16 cellular contexts compared by ENCODE assay signal in genomic region chr3:12809001-12809400, GRCh38. TPM values are rescaled to one million over a fixed set of nuclear protein-coding genes. Genes with fewer than 3 reads are reported as not detected.
A peak's percentile ranks its signal among the peaks of the same experiment; 100 is the strongest.
DNase-seq lines count a peak whose midpoint lies in the region; ATAC-seq and TF ChIP-seq lines count a peak whose summit lies in the region.
"Had no signal": no experiment of that assay in that cellular context is flagged by ENCODE, and none has a peak within 500 bp of the region (broad histone marks: within the 10 kb centered on the region; RNA-seq: fewer than 3 reads in every experiment).

No MANE protein-coding gene starts in this region.

- H3K36me3 Mint-ChIP-seq in activated T-helper 1 cell treated with anti-CD3 and anti-CD28 coated beads, Interleukin-12 subunit alpha, Interleukin-12 subunit beta, Interleukin-2, Interleukin-4 antibody, amounts not matched to agents 30 ng/mL and 10 ng/mL and 1 ng/mL, durations not matched to agents 14 hours and 24 hours and 36 hours (ENCODE audit: low read depth), result no peaks in the 10 kb centered on the region
- peaks cover 0 to 9% (median 4%) of the 10 kb centered on the region in 5 donors for H3K36me3 Mint-ChIP-seq in naive thymus-derived CD4-positive, alpha-beta T cell

- H3K4me3 Mint-ChIP-seq in activated T-helper 1 cell treated with anti-CD3 and anti-CD28 coated beads, Interleukin-12 subunit alpha, Interleukin-12 subunit beta, Interleukin-2, Interleukin-4 antibody, amounts not matched to agents 30 ng/mL and 10 ng/mL and 1 ng/mL, durations not matched to agents 14 hours and 24 hours and 36 hours, result peak overlapping the region; percentile 37
- H3K4me3 Mint-ChIP-seq in naive thymus-derived CD4-positive, alpha-beta T cell, result peak overlapping the region; percentile 63 to 82 (median 77)

- CTCF ChIA-PET in naive thymus-derived CD4-positive, alpha-beta T cell (lab: Charles Lee), result interaction anchor here (1.0 to 2.9 kb wide), 3 partner anchors 32 to 102 kb away, joined by 3 to 16 read pairs (median 7); partner anchors contain the start of gene RPL32

- POLR2A ChIA-PET in naive thymus-derived CD4-positive, alpha-beta T cell (lab: Charles Lee), result interaction anchor here (1.0 to 2.3 kb wide), 3 partner anchors 9 to 32 kb away, joined by 3 to 30 read pairs (median 15); partner anchors contain the start of genes CAND2 and RPL32

- H3K36me3 ChIP-seq in left ventricle myocardium inferior, result peaks cover 58% of the 10 kb centered on the region
- no peaks in the 10 kb centered on the region for H3K36me3 ChIP-seq in naive thymus-derived CD4-positive, alpha-beta T cell (ENCODE audit: control insufficient read depth in 2 of 3, insufficient read depth in 3 of 3, low read length in 3 of 3)
- peaks cover 27% of the 10 kb centered on the region for H3K36me3 ChIP-seq in thoracic aorta

- TF ChIP-seq CTCF in left ventricle myocardium inferior (IDR thresholded peaks at IDR 0.05; ENCODE audit: borderline replicate concordance), result no peak
- no peak for TF ChIP-seq CTCF in thoracic aorta (IDR thresholded peaks at IDR 0.05)

- ATAC-seq in Right ventricle myocardium inferior (no peak), thoracic aorta (ENCODE audit: insufficient number of reproducible peaks, low FRiP score, low read depth) (no peak)
- no peak for ATAC-seq in naive thymus-derived CD4-positive, alpha-beta T cell

- H3K27me3 ChIP-seq in left ventricle myocardium inferior (ENCODE audit: low read depth) (no peaks in the 10 kb centered on the region), thoracic aorta (replicated peaks; ENCODE audit: insufficient read depth) (no peaks in the 10 kb centered on the region)
- no peaks in the 10 kb centered on the region for H3K27me3 ChIP-seq in naive thymus-derived CD4-positive, alpha-beta T cell (ENCODE audit: control insufficient read depth in 2 of 2, insufficient read depth in 2 of 2, low read length in 2 of 2)
- H3K27me3 ChIP-seq: dorsolateral prefrontal cortex had no signal

- peaks cover 5% of the 10 kb centered on the region for H3K4me1 Mint-ChIP-seq in activated T-helper 1 cell treated with anti-CD3 and anti-CD28 coated beads, Interleukin-12 subunit alpha, Interleukin-12 subunit beta, Interleukin-2, Interleukin-4 antibody, amounts not matched to agents 30 ng/mL and 10 ng/mL and 1 ng/mL, durations not matched to agents 14 hours and 24 hours and 36 hours (ENCODE audit: low read depth)
- peaks cover 4 to 16% (median 12%) of the 10 kb centered on the region in 7 donors for H3K4me1 Mint-ChIP-seq in naive thymus-derived CD4-positive, alpha-beta T cell

- peak overlapping the region; percentile 79 for H3K27ac ChIP-seq in left ventricle myocardium inferior (replicated peaks)
- no peak overlapping the region for H3K27ac ChIP-seq in naive thymus-derived CD4-positive, alpha-beta T cell (ENCODE audit: low read depth, low read length)
- peak overlapping the region; percentile 41 to 68 for H3K27ac ChIP-seq in thoracic aorta

- H3K4me1 ChIP-seq in left ventricle myocardium inferior, result peaks cover 51% of the 10 kb centered on the region
- H3K4me1 ChIP-seq in naive thymus-derived CD4-positive, alpha-beta T cell (ENCODE audit: control insufficient read depth in 2 of 2, insufficient read depth in 2 of 2, low read length in 2 of 2), result peaks cover 3 to 7% of the 10 kb centered on the region in 2 donors
- H3K4me1 ChIP-seq in thoracic aorta (ENCODE audit: control insufficient read depth in 1 of 2, low read depth in 2 of 2), result peaks cover 0 to 16% of the 10 kb centered on the region in 2 donors

- DNase-seq in left ventricle myocardium inferior (no peak), Right ventricle myocardium inferior (ENCODE audit: missing footprints) (no peak), thoracic aorta (ENCODE audit: low spot score) (no peak), NCI-H82 treated with DMSO at 0.1 percent for 48 hours (lab: John Stamatoyannopoulos, UW; ENCODE audit: unreplicated experiment) (no peak), iPS-NIHi7 (ENCODE audit: extremely low spot score) (no peak), NCI-H2196 (lab: John Stamatoyannopoulos, UW; ENCODE audit: unreplicated experiment) (no peak)
- no peak for DNase-seq in activated T-helper 1 cell treated with anti-CD3 and anti-CD28 coated beads, Interleukin-12 subunit alpha, Interleukin-12 subunit beta, Interleukin-2, Interleukin-4 antibody, amounts not matched to agents 30 ng/mL and 10 ng/mL and 1 ng/mL, durations not matched to agents 14 hours and 24 hours and 36 hours (ENCODE audit: low spot score)
- DNase-seq in naive thymus-derived CD4-positive, alpha-beta T cell, result no peak
- DNase-seq: activated gamma-delta T cell treated with Interleukin-2 at 50 U/mL for 16 hours; dorsolateral prefrontal cortex; head of caudate nucleus; KBM-7; mesenchymal stem cell; NCI-H1092 treated with DMSO at 0.1 percent for 48 hours; stimulated activated CD4-positive, alpha-beta T cell treated with anti-CD3 and anti-CD28 coated beads, Interleukin-12 subunit alpha, Interleukin-12 subunit beta, amount 100 ng/mL, for 4 hours; T1000 had no signal

- no peaks in the 10 kb centered on the region for H3K9me3 Mint-ChIP-seq in activated T-helper 1 cell treated with anti-CD3 and anti-CD28 coated beads, Interleukin-12 subunit alpha, Interleukin-12 subunit beta, Interleukin-2, Interleukin-4 antibody, amounts not matched to agents 30 ng/mL and 10 ng/mL and 1 ng/mL, durations not matched to agents 14 hours and 24 hours and 36 hours
- no peaks in the 10 kb centered on the region for H3K9me3 Mint-ChIP-seq in naive thymus-derived CD4-positive, alpha-beta T cell

- no peak overlapping the region for H3K27ac Mint-ChIP-seq in activated T-helper 1 cell treated with anti-CD3 and anti-CD28 coated beads, Interleukin-12 subunit alpha, Interleukin-12 subunit beta, Interleukin-2, Interleukin-4 antibody, amounts not matched to agents 30 ng/mL and 10 ng/mL and 1 ng/mL, durations not matched to agents 14 hours and 24 hours and 36 hours
- peak overlapping the region in 7 of 9 donors; percentile 23 to 92 (median 59) for H3K27ac Mint-ChIP-seq in naive thymus-derived CD4-positive, alpha-beta T cell

- peaks cover 6% of the 10 kb centered on the region for H3K27me3 Mint-ChIP-seq in activated T-helper 1 cell treated with anti-CD3 and anti-CD28 coated beads, Interleukin-12 subunit alpha, Interleukin-12 subunit beta, Interleukin-2, Interleukin-4 antibody, amounts not matched to agents 30 ng/mL and 10 ng/mL and 1 ng/mL, durations not matched to agents 14 hours and 24 hours and 36 hours (ENCODE audit: insufficient read depth)
- peaks cover 0 to 11% (median 0%) of the 10 kb centered on the region in 5 donors for H3K27me3 Mint-ChIP-seq in naive thymus-derived CD4-positive, alpha-beta T cell

- intact Hi-C loops in left ventricle myocardium inferior (cut with micrococcal nuclease), result no loop called here
- intact Hi-C loops in Right ventricle myocardium inferior (cut with DNase I), result loop anchor here (5.0 kb wide), 1 partner anchor 102 kb away; no protein-coding TSS in a partner anchor
- intact Hi-C loops in activated T-helper 1 cell treated with anti-CD3 and anti-CD28 coated beads, Interleukin-12 subunit alpha, Interleukin-12 subunit beta, Interleukin-2, Interleukin-4 antibody, amounts not matched to agents 30 ng/mL and 10 ng/mL and 1 ng/mL, durations not matched to agents 14 hours and 24 hours and 36 hours (cut with micrococcal nuclease), result no loop called here
- intact Hi-C loops in naive thymus-derived CD4-positive, alpha-beta T cell (cut with micrococcal nuclease), result no loop called here

- no peak overlapping the region for H3K4me3 ChIP-seq in left ventricle myocardium inferior
- no peak overlapping the region for H3K4me3 ChIP-seq in naive thymus-derived CD4-positive, alpha-beta T cell (ENCODE audit: low read length)
- no peak overlapping the region for H3K4me3 ChIP-seq in thoracic aorta

- no peaks in the 10 kb centered on the region for H3K9me3 ChIP-seq in left ventricle myocardium inferior (replicated peaks)
- no peaks in the 10 kb centered on the region for H3K9me3 ChIP-seq in naive thymus-derived CD4-positive, alpha-beta T cell (ENCODE audit: control insufficient read depth in 2 of 3, low read length in 3 of 3)
- no peaks in the 10 kb centered on the region for H3K9me3 ChIP-seq in thoracic aorta

RNA-seq across cellular contexts. Expression of gene CAND2, which starts 12.5 kb away (rescaled TPM):
- total RNA-seq in left ventricle myocardium inferior (76.2 TPM), Right ventricle myocardium inferior (56.7 TPM), thoracic aorta (10 to 100 TPM; 25.9 to 44.6 TPM)
- total RNA-seq in activated T-helper 1 cell treated with anti-CD3 and anti-CD28 coated beads, Interleukin-12 subunit alpha, Interleukin-12 subunit beta, Interleukin-2, Interleukin-4 antibody, amounts not matched to agents 30 ng/mL and 10 ng/mL and 1 ng/mL, durations not matched to agents 14 hours and 24 hours and 36 hours, result 0.29 TPM in 2 replicates
- 1 to 10 TPM in 4 of 5 experiments, under 1 TPM in 1; 0.15 to 8.2 (median 4.3) TPM for total RNA-seq in naive thymus-derived CD4-positive, alpha-beta T cell
- 1 to 10 TPM; 3.4 to 5.5 TPM for polyA plus RNA-seq in naive thymus-derived CD4-positive, alpha-beta T cell

RNA-seq across cellular contexts. Expression of gene RPL32, which starts 32.4 kb away (rescaled TPM):
- total RNA-seq in left ventricle myocardium inferior, result 880 TPM
- 953 TPM for total RNA-seq in Right ventricle myocardium inferior
- total RNA-seq in activated T-helper 1 cell treated with anti-CD3 and anti-CD28 coated beads, Interleukin-12 subunit alpha, Interleukin-12 subunit beta, Interleukin-2, Interleukin-4 antibody, amounts not matched to agents 30 ng/mL and 10 ng/mL and 1 ng/mL, durations not matched to agents 14 hours and 24 hours and 36 hours, result 1,952 and 1,970 TPM in 2 replicates
- total RNA-seq in naive thymus-derived CD4-positive, alpha-beta T cell, result 1,000 to 10,000 TPM; 1,890 to 4,471 (median 4,246) TPM
- polyA plus RNA-seq in naive thymus-derived CD4-positive, alpha-beta T cell, result 1,000 to 10,000 TPM; 4,172 to 4,415 TPM
- total RNA-seq in thoracic aorta, result 100 to 1,000 TPM; 455 to 867 TPM

RNA-seq across cellular contexts. Expression of gene TMEM40, which starts 49.9 kb away (rescaled TPM):
- total RNA-seq in left ventricle myocardium inferior (4.5 TPM), Right ventricle myocardium inferior (4.2 TPM), thoracic aorta (not detected)
- not detected in 2 replicates for total RNA-seq in activated T-helper 1 cell treated with anti-CD3 and anti-CD28 coated beads, Interleukin-12 subunit alpha, Interleukin-12 subunit beta, Interleukin-2, Interleukin-4 antibody, amounts not matched to agents 30 ng/mL and 10 ng/mL and 1 ng/mL, durations not matched to agents 14 hours and 24 hours and 36 hours
- total RNA-seq in naive thymus-derived CD4-positive, alpha-beta T cell, result 1 to 10 TPM in 1 of 5 experiments, not detected in 4; 1.1 TPM
- polyA plus RNA-seq in naive thymus-derived CD4-positive, alpha-beta T cell, result not detected
